8 cellular contexts compared by ENCODE assay signal in the genomic region with DNA sequence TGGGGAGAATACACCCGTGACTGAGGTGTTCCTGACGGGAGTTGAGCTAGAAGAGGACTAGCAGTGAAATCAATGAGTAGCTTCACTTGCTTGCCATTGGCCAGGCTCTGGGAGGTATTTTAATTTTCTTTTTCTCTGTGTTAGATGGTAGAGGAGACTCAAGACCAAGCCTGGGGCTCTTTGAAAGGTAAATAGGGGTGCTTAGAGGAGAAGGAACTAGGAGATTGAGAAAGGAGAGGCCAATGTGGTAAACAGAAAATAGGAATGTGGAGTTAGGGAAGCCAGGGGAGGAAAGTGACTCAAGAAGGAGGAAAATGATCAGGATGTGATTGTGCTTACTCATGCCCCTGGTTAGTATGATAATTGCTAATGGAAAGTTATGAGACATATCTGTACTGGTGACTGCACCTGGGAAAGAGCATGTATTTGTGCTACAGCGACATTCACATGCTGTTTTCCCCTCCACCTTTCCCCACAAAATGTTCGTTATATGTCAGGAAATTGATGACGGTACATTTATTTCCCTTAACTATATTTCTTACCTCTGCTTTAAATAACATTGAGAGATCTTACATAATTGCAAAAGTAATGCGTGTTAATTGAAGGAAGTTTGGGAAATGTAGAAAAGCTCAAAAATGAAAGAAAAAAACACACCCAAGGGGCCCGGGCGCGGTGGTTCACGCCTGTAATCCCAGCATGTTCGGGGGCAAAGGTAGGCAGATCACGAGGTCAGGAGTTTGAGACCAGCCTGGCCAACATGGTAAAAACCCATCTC. TPM values are rescaled to one million over a fixed set of nuclear protein-coding genes. Genes with fewer than 3 reads are reported as not detected.
DNase-seq lines count a peak whose midpoint lies in the region; ATAC-seq, FAIRE-seq and TF ChIP-seq lines count a peak whose summit lies in the region.

No MANE protein-coding gene starts in this region.

- H3K27me3 ChIP-seq in keratinocyte (ENCODE audit: control insufficient read depth, extremely low read depth, insufficient read depth, low read length), result no peaks in the 10 kb centered on the region

- no peaks in the 10 kb centered on the region for H3K9me3 ChIP-seq in keratinocyte (ENCODE audit: control insufficient read depth, low read depth, low read length)

- no peak overlapping the region for H3K4me3 ChIP-seq in keratinocyte (ENCODE audit: control insufficient read depth in 2 of 3, extremely low read depth in 1 of 3, insufficient read depth in 2 of 3, low read depth in 1 of 3, low read length in 3 of 3)

- H3K9me3 Mint-ChIP-seq in activated B cell treated with CpG ODN at 0.5 μM for 24 hours, result no peaks in the 10 kb centered on the region

- FAIRE-seq in keratinocyte (lab: Jason Lieb, UNC), result peak; percentile 53

- no peaks in the 10 kb centered on the region for H3K79me2 ChIP-seq in keratinocyte (ENCODE audit: control insufficient read depth, insufficient read depth, low read length)

- dilution Hi-C loops in keratinocyte (cut with MboI; ENCODE audit: extremely low pct_ligation_motif_present, low sequenced_read_pairs), result no loop called here

- no peak for TF ChIP-seq CTCF in activated B cell treated with CpG ODN at 0.5 μM for 24 hours (IDR thresholded peaks at IDR 0.05)
- no peak for TF ChIP-seq CTCF in keratinocyte (optimal IDR thresholded peaks at IDR 0.05 in 1 of 3, IDR thresholded peaks at IDR 0.05 in 1 of 3, conservative IDR thresholded peaks at IDR 0.05 in 1 of 3; ENCODE audit: extremely low read depth in 1 of 3, insufficient read depth in 2 of 3, low read length in 3 of 3)
- no peak for TF ChIP-seq CTCF in GM13977 (IDR thresholded peaks at IDR 0.05; ENCODE audit: extremely low read depth, insufficient read depth, missing control alignments)

- peaks cover 12% of the 10 kb centered on the region for H3K27me3 Mint-ChIP-seq in activated B cell treated with CpG ODN at 0.5 μM for 24 hours

- H3K27ac ChIP-seq in keratinocyte (ENCODE audit: control insufficient read depth, insufficient read depth, low read length), result peak overlapping the region; percentile 54

- DNase-seq in activated B cell treated with CpG ODN at 0.5 μM for 24 hours (no peak), keratinocyte (ENCODE audit: low read depth, low spot score) (no peak), amniotic stem cell (lab: John Stamatoyannopoulos, UW) (no peak), GM13977 (ENCODE audit: low spot score) (no peak)
- no peak for DNase-seq in effector CD8-positive, alpha-beta T cell (lab: John Stamatoyannopoulos, UW)

- H3K4me3 Mint-ChIP-seq in activated B cell treated with CpG ODN at 0.5 μM for 24 hours, result peak overlapping the region; percentile 52

- H3K4me1 Mint-ChIP-seq in activated B cell treated with CpG ODN at 0.5 μM for 24 hours, result peaks cover 7% of the 10 kb centered on the region

- H3K36me3 ChIP-seq in keratinocyte (ENCODE audit: control insufficient read depth in 2 of 2, extremely low read depth in 1 of 2, insufficient read depth in 2 of 2, low read length in 2 of 2), result no peaks in the 10 kb centered on the region

- H3K9me1 ChIP-seq in keratinocyte (ENCODE audit: control insufficient read depth, extremely low read depth, insufficient read depth, low read length), result no peaks in the 10 kb centered on the region

- peak overlapping the region; percentile 85 for H2AFZ ChIP-seq in keratinocyte (ENCODE audit: control insufficient read depth, low read length)

- H3K4me1 ChIP-seq in keratinocyte (ENCODE audit: control insufficient read depth, extremely low read depth, insufficient read depth, low read length), result peaks cover 6% of the 10 kb centered on the region

- no peaks in the 10 kb centered on the region for H4K20me1 ChIP-seq in keratinocyte (ENCODE audit: control insufficient read depth, extremely low read depth, insufficient read depth, low read length)

- CTCF ChIA-PET in activated B cell treated with CpG ODN at 0.5 μM for 24 hours (lab: Charles Lee), result no interaction called here

- H3K4me2 ChIP-seq in keratinocyte (ENCODE audit: control insufficient read depth, extremely low read depth, insufficient read depth, low read depth, low read length), result peak overlapping the region; percentile 62

- in situ Hi-C loops in GM13977 (cut with MboI; ENCODE audit: low pct_unique_long_range_greater_than_20kb, low sequenced_read_pairs, unreplicated experiment), result no loop called here

- no peak overlapping the region for H3K27ac Mint-ChIP-seq in activated B cell treated with CpG ODN at 0.5 μM for 24 hours

- POLR2A ChIA-PET in activated B cell treated with CpG ODN at 0.5 μM for 24 hours (lab: Charles Lee), result no interaction called here

- intact Hi-C loops in activated B cell treated with CpG ODN at 0.5 μM for 24 hours (cut with micrococcal nuclease), result no loop called here

- peak; percentile 56 for ATAC-seq in GM18517 (IDR thresholded peaks at IDR 0.05; ENCODE audit: unreplicated experiment)
- peak; percentile 64 for ATAC-seq in HG02870 (IDR thresholded peaks at IDR 0.05; ENCODE audit: unreplicated experiment)
- no peak for ATAC-seq in activated B cell treated with CpG ODN at 0.5 μM for 24 hours (ENCODE audit: low read depth)
- ATAC-seq in GM19023 (IDR thresholded peaks at IDR 0.05; ENCODE audit: unreplicated experiment), result no peak

- no peak overlapping the region for H3K9ac ChIP-seq in keratinocyte (ENCODE audit: control insufficient read depth, extremely low read depth, insufficient read depth, low read length)

- no peaks in the 10 kb centered on the region for H3K36me3 Mint-ChIP-seq in activated B cell treated with CpG ODN at 0.5 μM for 24 hours (ENCODE audit: low read depth)

RNA-seq across cellular contexts. Expression of a gene that starts 16.9 kb away (rescaled TPM):
- total RNA-seq in activated B cell treated with CpG ODN at 0.5 μM for 24 hours, result 55.7 and 66.5 TPM in 2 replicates
- polyA plus RNA-seq in keratinocyte, result 35.6 to 39.8 TPM (median 37.9 TPM) in 3 replicates
- 19.3 TPM for polyA plus RNA-seq in keratinocyte (2011; ENCODE audit: low read depth)
- 17.7 and 23.2 TPM in 2 replicates for polyA plus RNA-seq in keratinocyte (2011; cell fraction: cytosol; rRNA removed)
- polyA plus RNA-seq in keratinocyte (2011; cell fraction: nucleus; rRNA removed), result 77.8 and 84.2 TPM in 2 replicates
- polyA plus RNA-seq in keratinocyte (2012; ENCODE audit: low replicate concordance), result 24.8 and 37.1 TPM in 2 replicates
- polyA minus RNA-seq in keratinocyte, result 68.6 to 233 TPM (median 167 TPM) in 3 replicates
- polyA minus RNA-seq in keratinocyte (2011; cell fraction: cytosol; rRNA and poly(A)+ RNA removed), result 38.6 TPM
- polyA minus RNA-seq in keratinocyte (2011; cell fraction: nucleus; rRNA and poly(A)+ RNA removed), result 174 and 310 TPM in 2 replicates

Comparison
In these comparisons a context has a peak if more than half of its experiments do, and no peak if none do; other contexts are left out.
1. ATAC-seq: peak in GM18517 (single experiment) and HG02870 (single experiment); none in activated B cell treated with CpG ODN at 0.5 μM for 24 hours (single experiment) and GM19023 (single experiment).